Comparison of ENCODE assay signal across 2 cellular contexts in genomic region chr3:15023249-15023648, GRCh38.
TF ChIP-seq lines count a peak whose summit lies in the region.

No MANE protein-coding gene starts in this region.

TF ChIP-seq in SK-N-SH, 30 proteins besides CTCF, POLR2A, EP300 and RAD21 (continued from another document):
- no peak for TF ChIP-seq USF2 (IDR thresholded peaks at IDR 0.05; ENCODE audit: borderline replicate concordance, low read depth, low read length)
- TF ChIP-seq GATA2 (CRISPR knock-in tag; IDR thresholded peaks at IDR 0.05): no peak
- no peak for TF ChIP-seq ELF1 (IDR thresholded peaks at IDR 0.05)
- no peak for TF ChIP-seq JUND (IDR thresholded peaks at IDR 0.05)
- no peak for TF ChIP-seq USF1 (IDR thresholded peaks at IDR 0.05; ENCODE audit: borderline replicate concordance, low read depth)
- no peak for TF ChIP-seq MEF2A (IDR thresholded peaks at IDR 0.05; ENCODE audit: borderline replicate concordance, low read depth)

TF ChIP-seq in SK-N-SH treated with all-trans-retinoic acid at 6 μM for 48 hours, 23 proteins besides CTCF, POLR2A, EP300 and RAD21 (continued from another document):
- no peak for TF ChIP-seq PATZ1 (CRISPR knock-in tag; IDR thresholded peaks at IDR 0.05; ENCODE audit: borderline replicate concordance)
- no peak for TF ChIP-seq ZFP30 (CRISPR knock-in tag; IDR thresholded peaks at IDR 0.05)
- no peak for TF ChIP-seq TOX (CRISPR knock-in tag; IDR thresholded peaks at IDR 0.05; ENCODE audit: borderline replicate concordance)
- no peak for TF ChIP-seq CREB5 (CRISPR knock-in tag; IDR thresholded peaks at IDR 0.05; ENCODE audit: low read depth)
